20 cellular contexts compared by ENCODE assay signal in the genomic region with DNA sequence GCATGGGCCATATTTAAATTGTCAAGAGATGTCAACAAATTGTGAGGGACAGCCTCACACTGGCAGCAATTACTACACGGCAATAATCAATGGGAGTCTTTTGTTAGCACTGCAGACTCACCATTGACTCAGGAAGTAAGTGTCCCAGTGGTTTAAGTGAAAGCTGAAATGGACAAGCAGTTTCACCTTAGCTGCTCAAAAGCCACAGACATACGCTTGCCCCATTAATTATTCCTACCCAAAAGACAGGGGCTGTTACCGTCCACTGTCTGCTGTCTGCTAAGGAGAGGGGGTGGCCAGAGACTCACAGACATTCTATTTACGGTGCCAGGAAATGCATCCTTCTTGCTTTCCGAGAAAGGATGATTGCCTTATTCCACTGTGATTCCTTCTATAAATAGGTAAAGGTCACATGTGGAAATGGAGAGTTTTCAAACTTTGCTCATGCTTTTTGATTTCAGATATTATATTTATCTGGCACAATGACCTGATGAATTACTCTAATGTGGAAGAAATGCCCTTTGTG.
DNase-seq lines count a peak whose midpoint lies in the region; ATAC-seq and TF ChIP-seq lines count a peak whose summit lies in the region.
"Had no signal": no experiment of that assay in that cellular context is flagged by ENCODE, and none has a peak within 500 bp of the region (broad histone marks: within the 10 kb centered on the region; RNA-seq: fewer than 3 reads in every experiment).

No MANE protein-coding gene starts in this region.

- ATAC-seq in left cardiac atrium (no peak), psoas muscle (peak; percentile 56 to 79 (median 71)), aorta (ENCODE audit: low FRiP score) (no peak)
- ATAC-seq in activated CD8-positive, alpha-beta T cell treated with anti-CD3 and anti-CD28 coated beads, Interleukin-2, amount 10 ng/mL, durations not matched to agents 7 days and 5 days = no peak
- ATAC-seq: left lung had no signal

- H3K9me3 ChIP-seq in left ventricle myocardium inferior (replicated peaks) = no peaks in the 10 kb centered on the region
- no peaks in the 10 kb centered on the region for H3K9me3 ChIP-seq in right atrium auricular region
- H3K9me3 ChIP-seq in psoas muscle = no peaks in the 10 kb centered on the region
- no peaks in the 10 kb centered on the region for H3K9me3 ChIP-seq in aorta (ENCODE audit: control insufficient read depth, low read length)
- H3K9me3 ChIP-seq: breast epithelium, left lung had no signal

- TF ChIP-seq CTCF in left ventricle myocardium inferior (IDR thresholded peaks at IDR 0.05; ENCODE audit: borderline replicate concordance) = no peak
- no peak for TF ChIP-seq CTCF in right atrium auricular region (IDR thresholded peaks at IDR 0.05)
- TF ChIP-seq CTCF in psoas muscle (IDR thresholded peaks at IDR 0.05) = no peak
- TF ChIP-seq CTCF in HFFc6 (IDR thresholded peaks at IDR 0.05) = no peak

- no peaks in the 10 kb centered on the region for H3K27me3 ChIP-seq in left ventricle myocardium inferior (ENCODE audit: low read depth)
- no peaks in the 10 kb centered on the region for H3K27me3 ChIP-seq in right atrium auricular region
- no peaks in the 10 kb centered on the region for H3K27me3 ChIP-seq in psoas muscle (ENCODE audit: insufficient read depth in 3 of 3, low read length in 2 of 3)
- no peaks in the 10 kb centered on the region for H3K27me3 ChIP-seq in aorta (ENCODE audit: control insufficient read depth in 1 of 2, insufficient read depth in 2 of 2, low read length in 1 of 2)
- H3K27me3 ChIP-seq: neural progenitor cell had no signal

- DNase-seq in left ventricle myocardium inferior = no peak
- DNase-seq in left cardiac atrium = no peak
- DNase-seq in right atrium auricular region (ENCODE audit: low spot score) = no peak
- DNase-seq in psoas muscle = no peak
- no peak for DNase-seq in aorta
- no peak for DNase-seq in activated CD8-positive, alpha-beta T cell treated with anti-CD3 and anti-CD28 coated beads, Interleukin-2, amount 10 ng/mL, durations not matched to agents 7 days and 5 days
- DNase-seq in HFFc6 = no peak
- no peak for DNase-seq in GF-D8 (lab: John Stamatoyannopoulos, UW)
- DNase-seq: activated CD4-positive, alpha-beta T cell treated with anti-CD3 and anti-CD28 coated beads, Interleukin-2, amount 10 ng/mL, durations not matched to agents 7 days and 5 days; activated gamma-delta T cell; Calu3; left lung; NCI-H1048; NCI-H510A; stimulated activated CD4-positive, alpha-beta T cell treated with anti-CD3 and anti-CD28 coated beads, Interleukin-4, amount 100 ng/mL, for 24 hours; stimulated activated naive CD4-positive, alpha-beta T cell treated with Interleukin-2 at 50 U/mL for 16 hours; WERI-Rb-1 had no signal

- H3K4me1 ChIP-seq in left ventricle myocardium inferior (peaks cover 71% of the 10 kb centered on the region), right atrium auricular region (peaks cover 0 to 72% of the 10 kb centered on the region in 2 donors), psoas muscle (peaks cover 68% of the 10 kb centered on the region), aorta (ENCODE audit: control insufficient read depth in 1 of 2, insufficient read depth in 2 of 2, low read length in 2 of 2) (peaks cover 9 to 12% of the 10 kb centered on the region in 2 donors)
- H3K4me1 ChIP-seq: breast epithelium had no signal

- H3K9me3 Mint-ChIP-seq in activated CD8-positive, alpha-beta T cell treated with anti-CD3 and anti-CD28 coated beads, Interleukin-2, amount 10 ng/mL, durations not matched to agents 7 days and 5 days (ENCODE audit: insufficient read depth) = no peaks in the 10 kb centered on the region
- H3K9me3 Mint-ChIP-seq in HFFc6 = peaks cover 6% of the 10 kb centered on the region
- H3K9me3 Mint-ChIP-seq: activated CD4-positive, alpha-beta T cell treated with anti-CD3 and anti-CD28 coated beads, Interleukin-2, amount 10 ng/mL, durations not matched to agents 7 days and 5 days; dendritic cell treated with granulocyte-macrophage colony-stimulating factor and Interleukin-4, amounts not matched to agents 40 ng/mL and 50 ng/mL, for 4 days had no signal

- CTCF ChIA-PET in activated CD8-positive, alpha-beta T cell treated with anti-CD3 and anti-CD28 coated beads, Interleukin-2, amount 10 ng/mL, durations not matched to agents 7 days and 5 days (lab: Charles Lee) = interaction anchor here (2.9 kb wide), 1 partner anchor 9 kb away, joined by 11 read pairs; no protein-coding TSS in a partner anchor

- H3K27ac Mint-ChIP-seq in activated CD8-positive, alpha-beta T cell treated with anti-CD3 and anti-CD28 coated beads, Interleukin-2, amount 10 ng/mL, durations not matched to agents 7 days and 5 days = no peak overlapping the region
- no peak overlapping the region for H3K27ac Mint-ChIP-seq in HFFc6
- H3K27ac Mint-ChIP-seq: activated CD4-positive, alpha-beta T cell treated with anti-CD3 and anti-CD28 coated beads, Interleukin-2, amount 10 ng/mL, durations not matched to agents 7 days and 5 days; dendritic cell treated with granulocyte-macrophage colony-stimulating factor and Interleukin-4, amounts not matched to agents 40 ng/mL and 50 ng/mL, for 4 days; neural progenitor cell had no signal

- intact Hi-C loops in left ventricle myocardium inferior (cut with micrococcal nuclease) (loop anchor here (10.0 kb wide), 1 partner anchor 127 kb away; no protein-coding TSS in a partner anchor), left cardiac atrium (cut with DNase I) (loop anchor here in 1 of 2 donors (5.0 kb wide), 1 partner anchor 165 kb away; no protein-coding TSS in a partner anchor), psoas muscle (cut with DNase I) (loop anchor here in 1 of 2 donors (5.0 kb wide), 1 partner anchor 170 kb away; no protein-coding TSS in a partner anchor), aorta (cut with DNase I) (no loop called here)

- H3K36me3 ChIP-seq in left ventricle myocardium inferior (no peaks in the 10 kb centered on the region), right atrium auricular region (no peaks in the 10 kb centered on the region), psoas muscle (ENCODE audit: insufficient read depth in 1 of 2, low read depth in 1 of 2) (no peaks in the 10 kb centered on the region), aorta (ENCODE audit: control insufficient read depth in 1 of 2, insufficient read depth in 2 of 2, low read length in 1 of 2) (no peaks in the 10 kb centered on the region)
- H3K36me3 ChIP-seq: breast epithelium, left lung, neural progenitor cell, WERI-Rb-1 had no signal

- no peaks in the 10 kb centered on the region for H3K4me1 Mint-ChIP-seq in activated CD8-positive, alpha-beta T cell treated with anti-CD3 and anti-CD28 coated beads, Interleukin-2, amount 10 ng/mL, durations not matched to agents 7 days and 5 days (ENCODE audit: low read depth)
- H3K4me1 Mint-ChIP-seq in HFFc6 (ENCODE audit: low read depth) = no peaks in the 10 kb centered on the region; the same call in 1 of the 2 replicates
- H3K4me1 Mint-ChIP-seq: activated CD4-positive, alpha-beta T cell treated with anti-CD3 and anti-CD28 coated beads, Interleukin-2, amount 10 ng/mL, durations not matched to agents 7 days and 5 days had no signal

- H3K4me3 ChIP-seq in left ventricle myocardium inferior = no peak overlapping the region
- H3K4me3 ChIP-seq in right atrium auricular region = no peak overlapping the region
- no peak overlapping the region for H3K4me3 ChIP-seq in psoas muscle
- H3K4me3 ChIP-seq in aorta (ENCODE audit: low read length in 2 of 2) = no peak overlapping the region
- H3K4me3 ChIP-seq: breast epithelium, left lung, neural progenitor cell had no signal

- H3K36me3 Mint-ChIP-seq in activated CD8-positive, alpha-beta T cell treated with anti-CD3 and anti-CD28 coated beads, Interleukin-2, amount 10 ng/mL, durations not matched to agents 7 days and 5 days (ENCODE audit: low read depth) = no peaks in the 10 kb centered on the region
- no peaks in the 10 kb centered on the region for H3K36me3 Mint-ChIP-seq in HFFc6 (ENCODE audit: low read depth)
- H3K36me3 Mint-ChIP-seq: neural progenitor cell had no signal

- WGBS in psoas muscle, 3 donors = 18 to 34% (median 19%) methylated on average over 5 of the region's 5 CpGs
- 39 to 44% methylated on average over 5 of the region's 5 CpGs for WGBS in aorta, 2 donors

- no peak overlapping the region for H3K4me3 Mint-ChIP-seq in activated CD8-positive, alpha-beta T cell treated with anti-CD3 and anti-CD28 coated beads, Interleukin-2, amount 10 ng/mL, durations not matched to agents 7 days and 5 days
- H3K4me3 Mint-ChIP-seq in HFFc6 = no peak overlapping the region
- H3K4me3 Mint-ChIP-seq: activated CD4-positive, alpha-beta T cell treated with anti-CD3 and anti-CD28 coated beads, Interleukin-2, amount 10 ng/mL, durations not matched to agents 7 days and 5 days; dendritic cell treated with granulocyte-macrophage colony-stimulating factor and Interleukin-4, amounts not matched to agents 40 ng/mL and 50 ng/mL, for 4 days; neural progenitor cell had no signal

- peaks cover 20% of the 10 kb centered on the region for H3K27me3 Mint-ChIP-seq in activated CD8-positive, alpha-beta T cell treated with anti-CD3 and anti-CD28 coated beads, Interleukin-2, amount 10 ng/mL, durations not matched to agents 7 days and 5 days (ENCODE audit: low read depth)
- H3K27me3 Mint-ChIP-seq in HFFc6 (ENCODE audit: insufficient read depth) = peaks cover 6% of the 10 kb centered on the region; the same call in 1 of the 2 replicates

- H3K27ac ChIP-seq in left ventricle myocardium inferior (replicated peaks) (peak overlapping the region; percentile 79), right atrium auricular region (peak overlapping the region; percentile 76 to 85), psoas muscle (peak overlapping the region; percentile 85), aorta (ENCODE audit: low read depth in 1 of 2, low read length in 2 of 2) (peak overlapping the region; percentile 80)
- H3K27ac ChIP-seq: breast epithelium, neural progenitor cell, WERI-Rb-1 had no signal

- POLR2A ChIA-PET in activated CD8-positive, alpha-beta T cell treated with anti-CD3 and anti-CD28 coated beads, Interleukin-2, amount 10 ng/mL, durations not matched to agents 7 days and 5 days (lab: Charles Lee) = no interaction called here

Comparison
In these comparisons a context has a peak if more than half of its experiments do, and no peak if none do; other contexts are left out.
1. ATAC-seq: peak in psoas muscle (4 of 4); none in left cardiac atrium (0 of 2), aorta (single experiment) and activated CD8-positive, alpha-beta T cell treated with anti-CD3 and anti-CD28 coated beads, Interleukin-2, amount 10 ng/mL, durations not matched to agents 7 days and 5 days (single experiment).
2. Peak in every context shown above with its lines, with median percentiles within 50 percentile points of each other: H3K27ac ChIP-seq.